ENCODE assay signal across 15 cellular contexts in the genomic region with DNA sequence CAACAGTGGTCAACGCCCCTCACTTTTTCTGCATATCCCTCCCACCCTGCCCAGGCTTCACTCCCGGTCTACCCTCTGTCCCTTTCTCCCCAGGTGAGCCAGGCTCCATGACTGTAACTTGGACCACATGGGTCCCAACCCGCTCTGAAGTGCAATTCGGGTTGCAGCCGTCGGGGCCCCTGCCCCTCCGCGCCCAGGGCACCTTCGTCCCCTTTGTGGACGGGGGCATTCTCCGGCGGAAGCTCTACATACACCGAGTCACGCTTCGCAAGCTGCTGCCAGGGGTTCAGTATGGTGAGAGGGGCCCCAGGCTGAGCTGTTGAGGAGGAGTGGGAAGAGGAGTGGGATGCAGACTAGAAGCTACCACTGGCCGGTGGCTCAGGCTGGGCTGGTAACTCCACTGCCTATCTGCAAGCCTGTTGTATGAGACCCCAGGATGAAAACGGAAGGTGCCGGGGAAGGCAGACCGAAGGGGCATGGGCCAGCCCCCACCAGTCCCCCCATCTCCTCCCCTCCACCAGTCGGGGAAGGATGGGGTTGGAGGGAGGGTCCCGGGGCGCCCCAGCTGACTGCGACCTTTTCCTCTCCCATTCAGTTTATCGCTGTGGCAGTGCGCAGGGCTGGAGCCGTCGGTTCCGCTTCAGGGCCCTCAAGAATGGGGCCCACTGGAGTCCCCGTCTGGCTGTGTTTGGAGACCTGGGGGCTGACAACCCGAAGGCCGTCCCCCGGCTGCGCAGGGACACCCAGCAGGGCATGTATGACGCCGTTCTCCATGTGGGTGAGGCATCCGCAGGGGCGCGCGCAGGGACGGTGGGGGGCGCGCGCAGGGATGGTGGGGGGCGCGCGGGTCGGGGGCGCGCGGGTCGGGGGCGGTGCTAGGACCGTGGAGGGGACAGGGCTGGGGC. TPM values are rescaled to one million over a fixed set of nuclear protein-coding genes. Genes with fewer than 3 reads are reported as not detected.
"Had no signal": no experiment of that assay in that cellular context is flagged by ENCODE, and none has a peak within 500 bp of the region (broad histone marks: within the 10 kb centered on the region; RNA-seq: fewer than 3 reads in every experiment).

No MANE protein-coding gene starts in this region.

- H3K4me3 ChIP-seq: gastrocnemius medialis, left lung, mucosa of descending colon, sigmoid colon, upper lobe of left lung had no signal

- H3K4me1 ChIP-seq: gastrocnemius medialis, left lung, sigmoid colon, upper lobe of left lung had no signal

- DNase-seq: activated CD4-positive, alpha-beta T cell treated with anti-CD3 and anti-CD28 coated beads for 48 hours; activated naive CD4-positive, alpha-beta T cell treated with anti-CD3 and anti-CD28 coated beads for 36 hours; gastrocnemius medialis; left lung; mucosa of descending colon; naive thymus-derived CD8-positive, alpha-beta T cell; nucleus accumbens; sigmoid colon; stimulated activated CD4-positive, alpha-beta T cell treated with anti-CD3 and anti-CD28 coated beads, Interleukin-2, amount 100 ng/mL, for 24 hours; stimulated activated naive CD4-positive, alpha-beta T cell had no signal

- FAIRE-seq: colon, islet of Langerhans had no signal

- H3K9me3 ChIP-seq: gastrocnemius medialis, left lung, mucosa of descending colon, sigmoid colon, upper lobe of left lung had no signal

- ATAC-seq: gastrocnemius medialis, left lung, mucosa of descending colon had no signal

- H3K36me3 ChIP-seq: gastrocnemius medialis, left lung, sigmoid colon, upper lobe of left lung had no signal

- H3K27ac ChIP-seq: gastrocnemius medialis, left lung, sigmoid colon, upper lobe of left lung had no signal

RNA-seq across cellular contexts. Expression of a gene that starts 14.4 kb away (rescaled TPM):
- total RNA-seq: activated naive CD4-positive, alpha-beta T cell treated with anti-CD3 and anti-CD28 coated beads for 36 hours; activated T-helper 1 cell treated with anti-CD3 and anti-CD28 coated beads, Interleukin-12 subunit alpha, Interleukin-12 subunit beta, Interleukin-2, Interleukin-4 antibody, amounts not matched to agents 30 ng/mL and 10 ng/mL and 1 ng/mL, durations not matched to agents 14 hours and 24 hours and 36 hours; cardiac septum; gastrocnemius medialis; left lung; mucosa of descending colon; naive thymus-derived CD8-positive, alpha-beta T cell; sigmoid colon; upper lobe of left lung had no signal
- polyA plus RNA-seq: naive thymus-derived CD8-positive, alpha-beta T cell; sigmoid colon had no signal
